1 cellular context compared by ENCODE assay signal in the genomic region with DNA sequence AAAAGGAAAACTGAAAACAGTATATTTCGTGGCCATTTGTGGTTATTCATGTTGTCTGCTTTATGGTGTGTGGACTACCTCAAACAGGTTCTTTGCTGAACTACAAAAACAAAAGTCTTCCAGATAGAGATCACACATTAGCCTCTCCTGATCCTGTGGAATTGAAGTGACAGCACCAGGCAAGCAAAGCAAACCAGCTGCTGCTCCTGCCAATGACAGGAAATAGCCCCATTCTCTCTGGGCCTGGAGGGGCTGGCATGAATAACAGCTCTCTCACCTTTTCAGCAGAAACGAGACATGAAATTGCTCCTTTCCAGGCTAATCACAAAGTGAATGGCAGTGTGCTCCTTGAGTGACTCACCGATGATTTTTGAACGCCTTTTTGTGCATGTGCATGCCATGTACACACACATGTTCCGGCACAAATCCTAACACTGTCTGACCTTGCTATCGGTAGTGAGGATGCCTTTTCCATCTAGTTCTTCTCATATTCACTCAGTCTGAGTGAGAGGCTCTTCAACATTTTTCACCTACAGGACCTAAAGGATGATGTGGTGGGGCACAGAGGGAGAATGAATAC.
TF ChIP-seq lines count a peak whose summit lies in the region.

No MANE protein-coding gene starts in this region.

TF ChIP-seq in H1, 55 proteins besides CTCF, POLR2A, EP300 and RAD21:
- no peak for TF ChIP-seq CBX5 (IDR thresholded peaks at IDR 0.05; ENCODE audit: low read depth, low read length)
- no peak for TF ChIP-seq JUND (IDR thresholded peaks at IDR 0.05; ENCODE audit: low read length)
- TF ChIP-seq EZH2 (IDR thresholded peaks at IDR 0.05; ENCODE audit: low read depth, low read length, severe bottlenecking) = no peak
- no peak for TF ChIP-seq POU5F1 (IDR thresholded peaks at IDR 0.05; ENCODE audit: low read depth, low read length)
- TF ChIP-seq TEAD4 (IDR thresholded peaks at IDR 0.05; ENCODE audit: low read depth, low read length) = no peak
- no peak for TF ChIP-seq JUN (IDR thresholded peaks at IDR 0.05; ENCODE audit: low read depth, low read length)
- no peak for TF ChIP-seq YY1 (IDR thresholded peaks at IDR 0.05; ENCODE audit: low read depth, low read length)
- TF ChIP-seq BACH1 (IDR thresholded peaks at IDR 0.05; ENCODE audit: low read length) = no peak
- no peak for TF ChIP-seq KDM1A (IDR thresholded peaks at IDR 0.05; ENCODE audit: borderline replicate concordance, low read length)
- TF ChIP-seq GABPA (IDR thresholded peaks at IDR 0.05; ENCODE audit: borderline replicate concordance, insufficient read depth, low read length) = no peak
- TF ChIP-seq KDM4A (IDR thresholded peaks at IDR 0.05; ENCODE audit: low read depth, low read length, severe bottlenecking) = no peak
- TF ChIP-seq SRF (IDR thresholded peaks at IDR 0.05; ENCODE audit: low read depth, low read length) = no peak
- no peak for TF ChIP-seq NRF1 (IDR thresholded peaks at IDR 0.05; ENCODE audit: low read depth, low read length)
- TF ChIP-seq CTBP2 (IDR thresholded peaks at IDR 0.05; ENCODE audit: borderline replicate concordance, insufficient read depth, insufficient read length, low read length) = no peak
- no peak for TF ChIP-seq CHD1 (IDR thresholded peaks at IDR 0.05; ENCODE audit: low read depth, low read length)
- TF ChIP-seq TAF1 (IDR thresholded peaks at IDR 0.05; ENCODE audit: low read depth, low read length) = no peak
- TF ChIP-seq KDM5A (IDR thresholded peaks at IDR 0.05; ENCODE audit: low read length) = no peak
- TF ChIP-seq RBBP5 (IDR thresholded peaks at IDR 0.05; ENCODE audit: borderline replicate concordance, low read depth, low read length) = no peak
- no peak for TF ChIP-seq RFX5 (IDR thresholded peaks at IDR 0.05; ENCODE audit: borderline replicate concordance, low read depth, low read length)
TF ChIP-seq in H1: peak in this region for 0.
